19 cellular contexts compared by ENCODE assay signal in genomic region chr6:165835410-165835851, GRCh38.
A peak's percentile ranks its signal among the peaks of the same experiment; 100 is the strongest.
DNase-seq lines count a peak whose midpoint lies in the region; ATAC-seq and TF ChIP-seq lines count a peak whose summit lies in the region.
"Had no signal": no experiment of that assay in that cellular context is flagged by ENCODE, and none has a peak within 500 bp of the region (broad histone marks: within the 10 kb centered on the region; RNA-seq: fewer than 3 reads in every experiment).

No MANE protein-coding gene starts in this region.

- H3K36me3 ChIP-seq in BLaER1 treated with 17β-estradiol and CSF1 and Interleukin-3, amounts not matched to agents 10 nM and 100 nM = no peaks in the 10 kb centered on the region
- H3K36me3 ChIP-seq: HAP-1, left lung, Peyer's patch had no signal

- H4K20me1 ChIP-seq in BLaER1 treated with 17β-estradiol and CSF1 and Interleukin-3, amounts not matched to agents 10 nM and 100 nM = no peaks in the 10 kb centered on the region

- H3K4me2 ChIP-seq in BLaER1 treated with 17β-estradiol and CSF1 and Interleukin-3, amounts not matched to agents 10 nM and 100 nM = peak overlapping the region; percentile 34 to 93 (median 78)

- intact Hi-C loops in left ventricle myocardium superior (cut with micrococcal nuclease) (no loop called here), posterior vena cava (cut with DNase I) (loop anchor here in 1 of 2 donors (1.0 kb wide), 1 partner anchor 39 kb away; no protein-coding TSS in a partner anchor)

- peaks cover 0 to 8% (median 0%) of the 10 kb centered on the region in 11 experiments; a peak in 1 of 22 replicates for H3K27me3 ChIP-seq in BLaER1 treated with 17β-estradiol and CSF1 and Interleukin-3, amounts not matched to agents 10 nM and 100 nM
- H3K27me3 ChIP-seq: Peyer's patch had no signal

- peaks cover 44 to 55% (median 50%) of the 10 kb centered on the region in 10 experiments for H3K4me1 ChIP-seq in BLaER1 treated with 17β-estradiol and CSF1 and Interleukin-3, amounts not matched to agents 10 nM and 100 nM
- H3K4me1 ChIP-seq: HAP-1, Peyer's patch had no signal

- no peaks in the 10 kb centered on the region for H3K9me3 ChIP-seq in BLaER1 treated with 17β-estradiol and CSF1 and Interleukin-3, amounts not matched to agents 10 nM and 100 nM (replicated peaks in 1 of 11)
- H3K9me3 ChIP-seq: HAP-1, left lung, Peyer's patch had no signal

- no peak for TF ChIP-seq CTCF in NB4 (IDR thresholded peaks at IDR 0.05; ENCODE audit: low read depth, low read length)

- TF ChIP-seq POLR2A in NB4 (IDR thresholded peaks at IDR 0.05; ENCODE audit: extremely low read depth, insufficient read length) = no peak

- no peak overlapping the region for H3K9ac ChIP-seq in BLaER1 treated with 17β-estradiol and CSF1 and Interleukin-3, amounts not matched to agents 10 nM and 100 nM

- DNase-seq in NB4 (ENCODE audit: low read depth) (peak; percentile 12), left ventricle myocardium superior (no peak), posterior vena cava (ENCODE audit: low spot score) (peak; percentile 59), NCI-H226 (no peak), AML-193 (lab: John Stamatoyannopoulos, UW) (no peak)
- no peak for DNase-seq in stimulated activated naive CD4-positive, alpha-beta T cell treated with Interleukin-2 at 50 U/mL for 16 hours (lab: John Stamatoyannopoulos, UW)
- DNase-seq: activated CD4-positive, alpha-beta T cell treated with anti-CD3 and anti-CD28 coated beads for 36 hours; activated naive CD4-positive, alpha-beta T cell treated with anti-CD3 and anti-CD28 coated beads for 36 hours; activated T-cell treated with anti-CD3 and anti-CD28 coated beads, Interleukin-2, amount 50 U/mL, for 4 hours; amniotic stem cell; foreskin melanocyte; IMR-90; midbrain; NCI-H510A; Peyer's patch had no signal

- H3K27ac ChIP-seq in BLaER1 treated with 17β-estradiol and CSF1 and Interleukin-3, amounts not matched to agents 10 nM and 100 nM = no peak overlapping the region
- H3K27ac ChIP-seq: coronary artery, left lung, Peyer's patch had no signal

- H3K4me3 ChIP-seq in BLaER1 treated with 17β-estradiol and CSF1 and Interleukin-3, amounts not matched to agents 10 nM and 100 nM = no peak overlapping the region
- no peak overlapping the region for H3K4me3 ChIP-seq in NB4 (ENCODE audit: low read depth, low read length)
- H3K4me3 ChIP-seq: coronary artery, HAP-1, left lung, Peyer's patch had no signal

- ATAC-seq in left ventricle myocardium superior = peak; percentile 40
- ATAC-seq: activated CD4-positive, alpha-beta T cell treated with anti-CD3 and anti-CD28 coated beads for 36 hours; activated T-cell treated with anti-CD3 and anti-CD28 coated beads, Interleukin-2, amount 50 U/mL, for 4 hours had no signal

Comparison
In these comparisons a context has a peak if more than half of its experiments do, and no peak if none do; other contexts are left out.
1. DNase-seq: peak in NB4 (single experiment) and posterior vena cava (single experiment); none in left ventricle myocardium superior (single experiment), NCI-H226 (single experiment), stimulated activated naive CD4-positive, alpha-beta T cell treated with Interleukin-2 at 50 U/mL for 16 hours (single experiment) and AML-193 (0 of 2).